ENCODE assay signal across 27 cellular contexts in the genomic region with DNA sequence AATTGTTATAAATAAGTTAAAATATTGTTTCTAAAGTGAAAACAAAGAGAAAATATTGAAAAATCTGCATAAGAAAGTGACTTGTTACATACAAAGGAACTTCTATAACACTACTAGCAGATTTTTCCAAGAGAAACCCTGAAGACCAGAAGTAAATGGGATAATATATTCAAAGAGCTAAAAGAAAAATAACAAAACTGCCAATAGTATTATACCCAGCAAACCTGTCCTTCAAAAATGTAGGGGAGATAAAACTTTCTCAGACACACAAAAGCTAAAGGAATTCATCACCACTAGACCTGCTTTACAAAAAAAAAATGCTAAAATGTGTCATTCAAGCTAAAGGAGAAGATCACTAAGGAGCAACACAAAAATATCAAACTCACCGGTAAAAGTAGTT.
"Had no signal": no experiment of that assay in that cellular context is flagged by ENCODE, and none has a peak within 500 bp of the region (broad histone marks: within the 10 kb centered on the region; RNA-seq: fewer than 3 reads in every experiment).

No MANE protein-coding gene starts in this region.

- H3K36me3 ChIP-seq: stomach, suprapubic skin, thoracic aorta, thyroid gland, tibial artery, tibial nerve, upper lobe of left lung, upper lobe of right lung, uterus, vagina had no signal

- DNase-seq: stimulated activated CD4-positive, alpha-beta T cell treated with anti-CD3 and anti-CD28 coated beads, Interleukin-2, amount 100 ng/mL, for 48 hours; stimulated activated CD4-positive, alpha-beta T cell treated with anti-CD3 and anti-CD28 coated beads, Interleukin-4, amount 100 ng/mL, for 1 hour; stimulated activated CD4-positive, alpha-beta T cell treated with anti-CD3 and anti-CD28 coated beads, Interleukin-4, amount 100 ng/mL, for 24 hours; stimulated activated CD4-positive, alpha-beta T cell treated with anti-CD3 and anti-CD28 coated beads, Interleukin-4, amount 100 ng/mL, for 4 hours; stimulated activated CD8-positive, alpha-beta memory T cell treated with anti-CD3 and anti-CD28 coated beads, Interleukin-4, amount 100 ng/mL, for 48 hours; stimulated activated naive B cell treated with anti-CD40 and anti-IgM and Interleukin-4, amounts not matched to agents 10 μg/mL and 1 μg/mL and 100 μg/mL, for 72 hours; stimulated activated naive CD4-positive, alpha-beta T cell; stimulated activated naive CD4-positive, alpha-beta T cell treated with Interleukin-2 at 50 U/mL for 16 hours; stimulated activated naive CD8-positive, alpha-beta T cell treated with anti-CD3 and anti-CD28 coated beads, Interleukin-15, amount 100 ng/mL, for 72 hours; stimulated activated naive CD8-positive, alpha-beta T cell treated with anti-CD3 and anti-CD28 coated beads, Interleukin-15, Interleukin-2, amounts not matched to agents 100 U/mL and 50 U/mL, for 24 hours; stomach; substantia nigra; testis; thyroid gland; tibial artery; transverse colon; trophoblast cell; upper lobe of left lung; upper lobe of right lung; uterus had no signal

- H3K4me1 ChIP-seq: stomach, suprapubic skin, testis, thyroid gland, tibial nerve, transverse colon, upper lobe of right lung, uterus, vagina had no signal

- FAIRE-seq: urothelium cell line had no signal

- H3K27ac ChIP-seq: stomach, suprapubic skin, testis, thoracic aorta, thyroid gland, tibial artery, tibial nerve, transverse colon, upper lobe of left lung, upper lobe of right lung, uterus, vagina had no signal

- ATAC-seq: stimulated activated effector memory CD8-positive, alpha-beta T cell treated with anti-CD3 and anti-CD28 coated beads, Interleukin-12 subunit alpha, Interleukin-12 subunit beta, amount 100 ng/mL, for 72 hours; stimulated activated memory B cell treated with anti-CD40 and anti-IgM and Interleukin-4, amounts not matched to agents 10 μg/mL and 1 μg/mL and 100 μg/mL, for 72 hours; stimulated activated naive B cell treated with anti-CD40 and anti-IgM and Interleukin-4, amounts not matched to agents 10 μg/mL and 1 μg/mL and 100 μg/mL, for 72 hours; stimulated activated naive CD8-positive, alpha-beta T cell treated with anti-CD3 and anti-CD28 coated beads, Interleukin-15, amount 100 ng/mL, for 72 hours; stimulated activated naive CD8-positive, alpha-beta T cell treated with anti-CD3 and anti-CD28 coated beads, Interleukin-15, Interleukin-2, amounts not matched to agents 100 U/mL and 50 U/mL, for 24 hours; upper lobe of right lung had no signal

- H3K9me3 ChIP-seq: testis, thyroid gland had no signal

- H3K4me3 ChIP-seq: stomach, suprapubic skin, testis, thoracic aorta, thyroid gland, tibial artery, tibial nerve, transverse colon, upper lobe of left lung, upper lobe of right lung, uterus, vagina had no signal

- H3K27me3 ChIP-seq: stomach, suprapubic skin, testis, thyroid gland, tibial artery, tibial nerve, transverse colon, upper lobe of left lung, upper lobe of right lung, uterus, vagina had no signal
